Comparison of ENCODE assay signal across 13 cellular contexts in the genomic region with DNA sequence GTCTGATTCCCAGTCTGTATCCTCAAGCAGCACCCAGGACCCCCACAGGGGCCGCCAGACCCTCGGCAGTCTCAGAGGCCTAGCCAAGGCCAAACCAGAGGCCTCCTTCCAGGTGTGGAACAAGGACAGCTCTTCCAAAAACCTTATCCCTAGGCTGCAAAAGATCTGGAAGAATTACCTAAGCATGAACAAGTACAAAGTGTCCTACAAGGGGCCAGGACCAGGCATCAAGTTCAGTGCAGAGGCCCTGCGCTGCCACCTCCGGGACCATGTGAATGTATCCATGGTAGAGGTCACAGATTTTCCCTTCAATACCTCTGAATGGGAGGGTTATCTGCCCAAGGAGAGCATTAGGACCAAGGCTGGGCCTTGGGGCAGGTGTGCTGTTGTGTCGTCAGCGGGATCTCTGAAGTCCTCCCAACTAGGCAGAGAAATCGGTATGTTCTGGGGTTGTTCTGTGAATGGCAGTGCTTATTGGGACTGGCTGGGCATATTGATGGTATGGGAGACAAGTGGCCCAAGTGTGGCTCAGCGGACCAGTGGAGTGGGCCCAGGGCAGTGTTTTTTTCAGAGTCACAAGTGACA.
A peak's percentile ranks its signal among the peaks of the same experiment; 100 is the strongest.
DNase-seq lines count a peak whose midpoint lies in the region; ATAC-seq and TF ChIP-seq lines count a peak whose summit lies in the region.
"Had no signal": no experiment of that assay in that cellular context is flagged by ENCODE, and none has a peak within 500 bp of the region (broad histone marks: within the 10 kb centered on the region; RNA-seq: fewer than 3 reads in every experiment).

No MANE protein-coding gene starts in this region.

- H3K9me2 ChIP-seq in PC-9 (ENCODE audit: insufficient read depth) = no peaks in the 10 kb centered on the region

- peak overlapping the region; percentile 81 for H3K4me3 Mint-ChIP-seq in activated naive CD4-positive, alpha-beta T cell treated with anti-CD3 and anti-CD28 coated beads, Interleukin-2, amount 50 U/mL, for 24 hours
- H3K4me3 Mint-ChIP-seq in dendritic cell treated with granulocyte-macrophage colony-stimulating factor and Interleukin-4, amounts not matched to agents 40 ng/mL and 50 ng/mL, for 4 days = peak overlapping the region; percentile 14
- H3K4me3 Mint-ChIP-seq in stimulated activated naive CD8-positive, alpha-beta T cell treated with anti-CD3 and anti-CD28 coated beads, Interleukin-15, amount 100 ng/mL, for 72 hours = peak overlapping the region; percentile 73 to 79

- no peaks in the 10 kb centered on the region for H3K9me3 Mint-ChIP-seq in activated naive CD4-positive, alpha-beta T cell treated with anti-CD3 and anti-CD28 coated beads, Interleukin-2, amount 50 U/mL, for 24 hours
- H3K9me3 Mint-ChIP-seq in dendritic cell treated with granulocyte-macrophage colony-stimulating factor and Interleukin-4, amounts not matched to agents 40 ng/mL and 50 ng/mL, for 4 days = no peaks in the 10 kb centered on the region
- no peaks in the 10 kb centered on the region for H3K9me3 Mint-ChIP-seq in stimulated activated naive CD8-positive, alpha-beta T cell treated with anti-CD3 and anti-CD28 coated beads, Interleukin-15, amount 100 ng/mL, for 72 hours

- no peak overlapping the region for H3K4me2 ChIP-seq in PC-9

- H3F3A ChIP-seq in PC-9 (ENCODE audit: insufficient read depth, low read depth) = no peaks in the 10 kb centered on the region

- H3K79me2 ChIP-seq in PC-9 (ENCODE audit: low read depth) = no peaks in the 10 kb centered on the region

- POLR2A ChIA-PET in PC-9 (lab: Charles Lee; ENCODE audit: unreplicated experiment) = interaction anchor here (0.6 kb wide), 1 partner anchor 462 kb away, joined by 4 read pairs; no protein-coding TSS in a partner anchor

- no peak for DNase-seq in activated naive CD4-positive, alpha-beta T cell (lab: John Stamatoyannopoulos, UW)
- DNase-seq in Peyer's patch = peak in 1 of 3 donors; percentile 16
- no peak for DNase-seq in stimulated activated naive CD8-positive, alpha-beta T cell treated with anti-CD3 and anti-CD28 coated beads, Interleukin-15, amount 100 ng/mL, for 72 hours
- no peak for DNase-seq in PC-9
- no peak for DNase-seq in RKO (ENCODE audit: low spot score)
- DNase-seq in DMS79 (lab: John Stamatoyannopoulos, UW) = no peak
- DNase-seq: erythroblast, heart left ventricle, psoas muscle had no signal

- H3K27ac ChIP-seq in Peyer's patch = peak overlapping the region in 3 of 4 donors; percentile 21 to 78 (median 35)
- no peak overlapping the region for H3K27ac ChIP-seq in PC-9
- H3K27ac ChIP-seq: psoas muscle, VCaP had no signal

- no peaks in the 10 kb centered on the region for H3K27me3 ChIP-seq in Peyer's patch
- H3K27me3 ChIP-seq in PC-9 (ENCODE audit: insufficient read depth, low read depth) = no peaks in the 10 kb centered on the region
- H3K27me3 ChIP-seq: heart left ventricle, upper lobe of left lung had no signal

- CTCF ChIA-PET in PC-9 (lab: Charles Lee) = no interaction called here

- H3K9me3 ChIP-seq in Peyer's patch (no peaks in the 10 kb centered on the region), PC-9 (ENCODE audit: insufficient read depth, low read depth) (no peaks in the 10 kb centered on the region)
- H3K9me3 ChIP-seq: heart left ventricle, psoas muscle, upper lobe of left lung had no signal

- peaks cover 95% of the 10 kb centered on the region for H3K4me1 Mint-ChIP-seq in activated naive CD4-positive, alpha-beta T cell treated with anti-CD3 and anti-CD28 coated beads, Interleukin-2, amount 50 U/mL, for 24 hours
- peaks cover 69% of the 10 kb centered on the region for H3K4me1 Mint-ChIP-seq in dendritic cell treated with granulocyte-macrophage colony-stimulating factor and Interleukin-4, amounts not matched to agents 40 ng/mL and 50 ng/mL, for 4 days (ENCODE audit: low read depth)
- peaks cover 94% of the 10 kb centered on the region for H3K4me1 Mint-ChIP-seq in stimulated activated naive CD8-positive, alpha-beta T cell treated with anti-CD3 and anti-CD28 coated beads, Interleukin-15, amount 100 ng/mL, for 72 hours

- H3K27me3 Mint-ChIP-seq in activated naive CD4-positive, alpha-beta T cell treated with anti-CD3 and anti-CD28 coated beads, Interleukin-2, amount 50 U/mL, for 24 hours = no peaks in the 10 kb centered on the region
- H3K27me3 Mint-ChIP-seq in dendritic cell treated with granulocyte-macrophage colony-stimulating factor and Interleukin-4, amounts not matched to agents 40 ng/mL and 50 ng/mL, for 4 days = no peaks in the 10 kb centered on the region
- no peaks in the 10 kb centered on the region for H3K27me3 Mint-ChIP-seq in stimulated activated naive CD8-positive, alpha-beta T cell treated with anti-CD3 and anti-CD28 coated beads, Interleukin-15, amount 100 ng/mL, for 72 hours

- no peak for ATAC-seq in stimulated activated naive CD8-positive, alpha-beta T cell treated with anti-CD3 and anti-CD28 coated beads, Interleukin-15, amount 100 ng/mL, for 72 hours
- ATAC-seq: heart left ventricle, psoas muscle had no signal

- TF ChIP-seq POLR2A in Peyer's patch (IDR thresholded peaks at IDR 0.05) = no peak

- H3K4me1 ChIP-seq in Peyer's patch = peaks cover 0 to 33% (median 16%) of the 10 kb centered on the region in 4 donors
- H3K4me1 ChIP-seq in PC-9 (replicated peaks; ENCODE audit: insufficient read depth) = no peaks in the 10 kb centered on the region

- intact Hi-C loops in dendritic cell treated with granulocyte-macrophage colony-stimulating factor and Interleukin-4, amounts not matched to agents 40 ng/mL and 50 ng/mL, for 4 days (cut with micrococcal nuclease) = no loop called here
- intact Hi-C loops in PC-9 (cut with micrococcal nuclease; ENCODE audit: unreplicated experiment) = no loop called here

- H3K36me3 Mint-ChIP-seq in activated naive CD4-positive, alpha-beta T cell treated with anti-CD3 and anti-CD28 coated beads, Interleukin-2, amount 50 U/mL, for 24 hours = peaks cover 54% of the 10 kb centered on the region
- peaks cover 95% of the 10 kb centered on the region for H3K36me3 Mint-ChIP-seq in dendritic cell treated with granulocyte-macrophage colony-stimulating factor and Interleukin-4, amounts not matched to agents 40 ng/mL and 50 ng/mL, for 4 days (ENCODE audit: low read depth)

- no peaks in the 10 kb centered on the region for H4K20me1 ChIP-seq in PC-9 (ENCODE audit: insufficient read depth)

- H2AFZ ChIP-seq in PC-9 = no peak overlapping the region

- H3K36me3 ChIP-seq in Peyer's patch (peaks cover 0 to 3% (median 0%) of the 10 kb centered on the region in 3 donors), PC-9 (ENCODE audit: low read depth) (peaks cover 7% of the 10 kb centered on the region; the same call in 1 of the 2 replicates)

- H3K4me3 ChIP-seq in Peyer's patch (no peak overlapping the region), PC-9 (no peak overlapping the region)
- H3K4me3 ChIP-seq: heart left ventricle, psoas muscle, upper lobe of left lung had no signal

- H3K27ac Mint-ChIP-seq in activated naive CD4-positive, alpha-beta T cell treated with anti-CD3 and anti-CD28 coated beads, Interleukin-2, amount 50 U/mL, for 24 hours = peak overlapping the region; percentile 99
- H3K27ac Mint-ChIP-seq in dendritic cell treated with granulocyte-macrophage colony-stimulating factor and Interleukin-4, amounts not matched to agents 40 ng/mL and 50 ng/mL, for 4 days = peak overlapping the region; percentile 68
- peak overlapping the region; percentile 90 to 98 for H3K27ac Mint-ChIP-seq in stimulated activated naive CD8-positive, alpha-beta T cell treated with anti-CD3 and anti-CD28 coated beads, Interleukin-15, amount 100 ng/mL, for 72 hours

- no TSS peak for BruUV-seq in PC-9 (replicated peaks; lab: Mats Ljungman, UMichigan)

- TF ChIP-seq CTCF in Peyer's patch (IDR thresholded peaks at IDR 0.05) (no peak), PC-9 (conservative IDR thresholded peaks at IDR 0.05) (no peak)

Comparison
In these comparisons a context has a peak if more than half of its experiments do, and no peak if none do; other contexts are left out.
1. H3K4me3 Mint-ChIP-seq: peak in every context shown above with its lines; median percentile 81 in activated naive CD4-positive, alpha-beta T cell treated with anti-CD3 and anti-CD28 coated beads, Interleukin-2, amount 50 U/mL, for 24 hours; 76 in stimulated activated naive CD8-positive, alpha-beta T cell treated with anti-CD3 and anti-CD28 coated beads, Interleukin-15, amount 100 ng/mL, for 72 hours; 14 in dendritic cell treated with granulocyte-macrophage colony-stimulating factor and Interleukin-4, amounts not matched to agents 40 ng/mL and 50 ng/mL, for 4 days.